Comparison of ENCODE assay signal across 7 cellular contexts in the genomic region with DNA sequence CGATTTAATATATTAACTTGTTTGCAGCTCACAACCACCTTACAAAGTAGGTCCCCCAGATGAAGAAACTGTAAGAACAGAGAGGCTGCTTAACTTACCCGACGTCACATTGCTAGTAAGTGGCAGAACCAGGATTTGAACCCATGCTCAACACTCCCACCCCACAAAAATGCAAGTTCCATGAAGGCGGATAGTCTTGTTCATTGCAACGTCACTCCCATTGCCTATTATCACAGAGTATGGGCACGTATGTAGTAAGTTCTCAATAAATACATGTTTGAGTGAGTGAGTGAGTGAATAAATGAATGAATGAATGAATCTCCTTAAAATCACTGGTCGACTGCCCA. TPM values are rescaled to one million over a fixed set of nuclear protein-coding genes. Genes with fewer than 3 reads are reported as not detected.
DNase-seq lines count a peak whose midpoint lies in the region; ATAC-seq and TF ChIP-seq lines count a peak whose summit lies in the region.

No MANE protein-coding gene starts in this region.

- H3K27ac Mint-ChIP-seq in activated CD8-positive, alpha-beta T cell treated with anti-CD3 and anti-CD28 coated beads, Interleukin-2, amount 10 ng/mL, durations not matched to agents 7 days and 5 days: peak overlapping the region; percentile 79
- H3K27ac Mint-ChIP-seq in stimulated activated naive CD8-positive, alpha-beta T cell treated with anti-CD3 and anti-CD28 coated beads, Interleukin-15, amount 100 ng/mL, for 72 hours: peak overlapping the region; percentile 65 to 88

- H3K36me3 Mint-ChIP-seq in activated CD8-positive, alpha-beta T cell treated with anti-CD3 and anti-CD28 coated beads, Interleukin-2, amount 10 ng/mL, durations not matched to agents 7 days and 5 days (ENCODE audit: low read depth): no peaks in the 10 kb centered on the region

- POLR2A ChIA-PET in activated CD8-positive, alpha-beta T cell treated with anti-CD3 and anti-CD28 coated beads, Interleukin-2, amount 10 ng/mL, durations not matched to agents 7 days and 5 days (lab: Charles Lee): no interaction called here

- H3K9me3 ChIP-seq in iPS-18a (ENCODE audit: control insufficient read depth, low read depth, low read length): no peaks in the 10 kb centered on the region

- H3K27me3 ChIP-seq in iPS-18a (ENCODE audit: control insufficient read depth, insufficient read depth, low read length): peaks cover 17% of the 10 kb centered on the region

- peak overlapping the region; percentile 66 for H3K9ac ChIP-seq in iPS-18a (ENCODE audit: low read length)

- H3K4me1 Mint-ChIP-seq in activated CD8-positive, alpha-beta T cell treated with anti-CD3 and anti-CD28 coated beads, Interleukin-2, amount 10 ng/mL, durations not matched to agents 7 days and 5 days (ENCODE audit: low read depth): peaks cover 27% of the 10 kb centered on the region
- peaks cover 37% of the 10 kb centered on the region for H3K4me1 Mint-ChIP-seq in stimulated activated naive CD8-positive, alpha-beta T cell treated with anti-CD3 and anti-CD28 coated beads, Interleukin-15, amount 100 ng/mL, for 72 hours

- peak overlapping the region; percentile 82 for H3K4me3 ChIP-seq in iPS-18a (ENCODE audit: low read length)

- DNase-seq in HT-29 (ENCODE audit: low spot score): peak; percentile 36
- DNase-seq in activated CD8-positive, alpha-beta T cell treated with anti-CD3 and anti-CD28 coated beads, Interleukin-2, amount 10 ng/mL, durations not matched to agents 7 days and 5 days: no peak
- DNase-seq in stimulated activated naive CD8-positive, alpha-beta T cell treated with anti-CD3 and anti-CD28 coated beads, Interleukin-15, amount 100 ng/mL, for 72 hours: no peak
- DNase-seq in NCI-H82 treated with DMSO at 0.1 percent for 48 hours (lab: John Stamatoyannopoulos, UW; ENCODE audit: unreplicated experiment): no peak
- no peak for DNase-seq in GM13976 (ENCODE audit: low spot score)
- DNase-seq in cerebellar nuclear complex (lab: John Stamatoyannopoulos, UW): no peak

- TF ChIP-seq CTCF in GM13976 (IDR thresholded peaks at IDR 0.05; ENCODE audit: borderline replicate concordance, control extremely low read depth, extremely low read depth, insufficient read depth, missing control alignments): no peak

- H3K9me3 Mint-ChIP-seq in activated CD8-positive, alpha-beta T cell treated with anti-CD3 and anti-CD28 coated beads, Interleukin-2, amount 10 ng/mL, durations not matched to agents 7 days and 5 days (ENCODE audit: insufficient read depth): no peaks in the 10 kb centered on the region
- no peaks in the 10 kb centered on the region for H3K9me3 Mint-ChIP-seq in stimulated activated naive CD8-positive, alpha-beta T cell treated with anti-CD3 and anti-CD28 coated beads, Interleukin-15, amount 100 ng/mL, for 72 hours

- H3K27ac ChIP-seq in iPS-18a (ENCODE audit: low read length): no peak overlapping the region

- H3K27me3 Mint-ChIP-seq in activated CD8-positive, alpha-beta T cell treated with anti-CD3 and anti-CD28 coated beads, Interleukin-2, amount 10 ng/mL, durations not matched to agents 7 days and 5 days (ENCODE audit: low read depth): peaks cover 3% of the 10 kb centered on the region
- H3K27me3 Mint-ChIP-seq in stimulated activated naive CD8-positive, alpha-beta T cell treated with anti-CD3 and anti-CD28 coated beads, Interleukin-15, amount 100 ng/mL, for 72 hours: no peaks in the 10 kb centered on the region

- H3K4me1 ChIP-seq in iPS-18a (ENCODE audit: control insufficient read depth, low read depth, low read length): peaks cover 23% of the 10 kb centered on the region

- in situ Hi-C loops in GM13976 (cut with MboI; ENCODE audit: low sequenced_read_pairs, unreplicated experiment): no loop called here

- no peak for ATAC-seq in activated CD8-positive, alpha-beta T cell treated with anti-CD3 and anti-CD28 coated beads, Interleukin-2, amount 10 ng/mL, durations not matched to agents 7 days and 5 days
- no peak for ATAC-seq in stimulated activated naive CD8-positive, alpha-beta T cell treated with anti-CD3 and anti-CD28 coated beads, Interleukin-15, amount 100 ng/mL, for 72 hours

- H3K4me3 Mint-ChIP-seq in activated CD8-positive, alpha-beta T cell treated with anti-CD3 and anti-CD28 coated beads, Interleukin-2, amount 10 ng/mL, durations not matched to agents 7 days and 5 days: peak overlapping the region; percentile 90
- H3K4me3 Mint-ChIP-seq in stimulated activated naive CD8-positive, alpha-beta T cell treated with anti-CD3 and anti-CD28 coated beads, Interleukin-15, amount 100 ng/mL, for 72 hours: peak overlapping the region; percentile 88 to 94

- CTCF ChIA-PET in activated CD8-positive, alpha-beta T cell treated with anti-CD3 and anti-CD28 coated beads, Interleukin-2, amount 10 ng/mL, durations not matched to agents 7 days and 5 days (lab: Charles Lee): interaction anchor here (0.6 to 1.0 kb wide), 2 partner anchors 53 to 265 kb away, joined by 3 read pairs; no protein-coding TSS in a partner anchor

- no peaks in the 10 kb centered on the region for H3K36me3 ChIP-seq in iPS-18a (ENCODE audit: control insufficient read depth, low read depth, low read length)

RNA-seq across cellular contexts. Expression of gene USP31, which starts 1.1 kb away (rescaled TPM):
- total RNA-seq in HT-29 (2014; rRNA removed; shearing (Covaris generic)): 7.7 and 8.5 TPM in 2 replicates
- total RNA-seq in activated CD8-positive, alpha-beta T cell treated with anti-CD3 and anti-CD28 coated beads, Interleukin-2, amount 10 ng/mL, durations not matched to agents 7 days and 5 days: 1 to 10 TPM; 6.2 to 6.8 TPM

RNA-seq across cellular contexts. Expression of gene SCNN1G, which starts 34.4 kb away (rescaled TPM):
- total RNA-seq in HT-29 (2014; rRNA removed; shearing (Covaris generic)): not detected in 2 replicates
- total RNA-seq in activated CD8-positive, alpha-beta T cell treated with anti-CD3 and anti-CD28 coated beads, Interleukin-2, amount 10 ng/mL, durations not matched to agents 7 days and 5 days: not detected
